2 cellular contexts compared by ENCODE assay signal in the genomic region with DNA sequence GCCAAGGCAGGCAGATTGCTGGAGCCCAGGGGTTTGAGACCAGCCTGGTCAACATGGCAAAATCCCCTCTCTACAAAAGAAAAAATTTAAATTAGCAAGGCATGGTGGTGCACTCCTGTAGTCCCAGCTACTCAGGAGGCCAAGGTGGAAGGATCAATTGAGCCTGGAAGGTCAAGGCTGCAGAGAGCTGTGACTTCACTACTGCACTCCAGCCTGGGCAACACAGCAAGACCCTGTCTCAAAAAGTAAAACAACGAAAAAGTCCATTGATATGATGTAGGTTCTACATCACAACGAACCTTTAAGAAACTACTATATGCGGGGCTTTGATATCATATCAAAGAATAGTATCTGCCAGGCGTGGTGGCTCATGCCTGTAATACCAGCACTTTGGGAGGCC.
TF ChIP-seq lines count a peak whose summit lies in the region.

No MANE protein-coding gene starts in this region.

TF ChIP-seq in HepG2, 621 proteins besides CTCF, POLR2A, EP300 and RAD21:
- TF ChIP-seq ZNF460 (CRISPR knock-in tag; IDR thresholded peaks at IDR 0.05; ENCODE audit: borderline replicate concordance) (no peak), ZNF121 (CRISPR knock-in tag; IDR thresholded peaks at IDR 0.05) (peak; percentile 79)
- TF ChIP-seq, protein P1, sequence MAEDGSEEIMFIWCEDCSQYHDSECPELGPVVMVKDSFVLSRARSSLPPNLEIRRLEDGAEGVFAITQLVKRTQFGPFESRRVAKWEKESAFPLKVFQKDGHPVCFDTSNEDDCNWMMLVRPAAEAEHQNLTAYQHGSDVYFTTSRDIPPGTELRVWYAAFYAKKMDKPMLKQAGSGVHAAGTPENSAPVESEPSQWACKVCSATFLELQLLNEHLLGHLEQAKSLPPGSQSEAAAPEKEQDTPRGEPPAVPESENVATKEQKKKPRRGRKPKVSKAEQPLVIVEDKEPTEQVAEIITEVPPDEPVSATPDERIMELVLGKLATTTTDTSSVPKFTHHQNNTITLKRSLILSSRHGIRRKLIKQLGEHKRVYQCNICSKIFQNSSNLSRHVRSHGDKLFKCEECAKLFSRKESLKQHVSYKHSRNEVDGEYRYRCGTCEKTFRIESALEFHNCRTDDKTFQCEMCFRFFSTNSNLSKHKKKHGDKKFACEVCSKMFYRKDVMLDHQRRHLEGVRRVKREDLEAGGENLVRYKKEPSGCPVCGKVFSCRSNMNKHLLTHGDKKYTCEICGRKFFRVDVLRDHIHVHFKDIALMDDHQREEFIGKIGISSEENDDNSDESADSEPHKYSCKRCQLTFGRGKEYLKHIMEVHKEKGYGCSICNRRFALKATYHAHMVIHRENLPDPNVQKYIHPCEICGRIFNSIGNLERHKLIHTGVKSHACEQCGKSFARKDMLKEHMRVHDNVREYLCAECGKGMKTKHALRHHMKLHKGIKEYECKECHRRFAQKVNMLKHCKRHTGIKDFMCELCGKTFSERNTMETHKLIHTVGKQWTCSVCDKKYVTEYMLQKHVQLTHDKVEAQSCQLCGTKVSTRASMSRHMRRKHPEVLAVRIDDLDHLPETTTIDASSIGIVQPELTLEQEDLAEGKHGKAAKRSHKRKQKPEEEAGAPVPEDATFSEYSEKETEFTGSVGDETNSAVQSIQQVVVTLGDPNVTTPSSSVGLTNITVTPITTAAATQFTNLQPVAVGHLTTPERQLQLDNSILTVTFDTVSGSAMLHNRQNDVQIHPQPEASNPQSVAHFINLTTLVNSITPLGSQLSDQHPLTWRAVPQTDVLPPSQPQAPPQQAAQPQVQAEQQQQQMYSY (CRISPR knock-in tag; IDR thresholded peaks at IDR 0.05): no peak
TF ChIP-seq in HepG2: peak in this region for 1.

TF ChIP-seq in K562, 482 proteins besides CTCF, POLR2A, EP300 and RAD21:
- TF ChIP-seq BACH1 (tag; IDR thresholded peaks at IDR 0.05) (no peak), ZNF121 (CRISPR knock-in tag; conservative IDR thresholded peaks at IDR 0.05) (peak; percentile 87), ZNF316 (IDR thresholded peaks at IDR 0.05) (no peak), RBM34 (IDR thresholded peaks at IDR 0.05; ENCODE audit: borderline replicate concordance, insufficient read depth, low read length) (no peak), RBM25 (IDR thresholded peaks at IDR 0.05; ENCODE audit: low read depth, low read length, severe bottlenecking) (peak; percentile 4), KDM1A (IDR thresholded peaks at IDR 0.05) (peak in 1 of 2 experiments; percentile 3; a peak in 1 of 4 replicates), BCOR (IDR thresholded peaks at IDR 0.05) (0 out of 2 replicates have a peak, but pooled peaks have one; percentile 6)
- TF ChIP-seq, protein P2, sequence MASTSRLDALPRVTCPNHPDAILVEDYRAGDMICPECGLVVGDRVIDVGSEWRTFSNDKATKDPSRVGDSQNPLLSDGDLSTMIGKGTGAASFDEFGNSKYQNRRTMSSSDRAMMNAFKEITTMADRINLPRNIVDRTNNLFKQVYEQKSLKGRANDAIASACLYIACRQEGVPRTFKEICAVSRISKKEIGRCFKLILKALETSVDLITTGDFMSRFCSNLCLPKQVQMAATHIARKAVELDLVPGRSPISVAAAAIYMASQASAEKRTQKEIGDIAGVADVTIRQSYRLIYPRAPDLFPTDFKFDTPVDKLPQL (IDR thresholded peaks at IDR 0.05; ENCODE audit: extremely low read depth, insufficient read length): no peak
- TF ChIP-seq, protein P3, sequence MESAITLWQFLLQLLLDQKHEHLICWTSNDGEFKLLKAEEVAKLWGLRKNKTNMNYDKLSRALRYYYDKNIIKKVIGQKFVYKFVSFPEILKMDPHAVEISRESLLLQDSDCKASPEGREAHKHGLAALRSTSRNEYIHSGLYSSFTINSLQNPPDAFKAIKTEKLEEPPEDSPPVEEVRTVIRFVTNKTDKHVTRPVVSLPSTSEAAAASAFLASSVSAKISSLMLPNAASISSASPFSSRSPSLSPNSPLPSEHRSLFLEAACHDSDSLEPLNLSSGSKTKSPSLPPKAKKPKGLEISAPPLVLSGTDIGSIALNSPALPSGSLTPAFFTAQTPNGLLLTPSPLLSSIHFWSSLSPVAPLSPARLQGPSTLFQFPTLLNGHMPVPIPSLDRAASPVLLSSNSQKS (CRISPR knock-in tag; IDR thresholded peaks at IDR 0.05): no peak
- TF ChIP-seq, protein P4, sequence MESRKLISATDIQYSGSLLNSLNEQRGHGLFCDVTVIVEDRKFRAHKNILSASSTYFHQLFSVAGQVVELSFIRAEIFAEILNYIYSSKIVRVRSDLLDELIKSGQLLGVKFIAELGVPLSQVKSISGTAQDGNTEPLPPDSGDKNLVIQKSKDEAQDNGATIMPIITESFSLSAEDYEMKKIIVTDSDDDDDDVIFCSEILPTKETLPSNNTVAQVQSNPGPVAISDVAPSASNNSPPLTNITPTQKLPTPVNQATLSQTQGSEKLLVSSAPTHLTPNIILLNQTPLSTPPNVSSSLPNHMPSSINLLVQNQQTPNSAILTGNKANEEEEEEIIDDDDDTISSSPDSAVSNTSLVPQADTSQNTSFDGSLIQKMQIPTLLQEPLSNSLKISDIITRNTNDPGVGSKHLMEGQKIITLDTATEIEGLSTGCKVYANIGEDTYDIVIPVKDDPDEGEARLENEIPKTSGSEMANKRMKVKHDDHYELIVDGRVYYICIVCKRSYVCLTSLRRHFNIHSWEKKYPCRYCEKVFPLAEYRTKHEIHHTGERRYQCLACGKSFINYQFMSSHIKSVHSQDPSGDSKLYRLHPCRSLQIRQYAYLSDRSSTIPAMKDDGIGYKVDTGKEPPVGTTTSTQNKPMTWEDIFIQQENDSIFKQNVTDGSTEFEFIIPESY (CRISPR knock-in tag; IDR thresholded peaks at IDR 0.05): 0 out of 2 replicates have a peak, but pooled peaks have one; percentile 5
TF ChIP-seq in K562: peak in this region for 5.
